Comparison of ENCODE assay signal across 18 cellular contexts in the genomic region with DNA sequence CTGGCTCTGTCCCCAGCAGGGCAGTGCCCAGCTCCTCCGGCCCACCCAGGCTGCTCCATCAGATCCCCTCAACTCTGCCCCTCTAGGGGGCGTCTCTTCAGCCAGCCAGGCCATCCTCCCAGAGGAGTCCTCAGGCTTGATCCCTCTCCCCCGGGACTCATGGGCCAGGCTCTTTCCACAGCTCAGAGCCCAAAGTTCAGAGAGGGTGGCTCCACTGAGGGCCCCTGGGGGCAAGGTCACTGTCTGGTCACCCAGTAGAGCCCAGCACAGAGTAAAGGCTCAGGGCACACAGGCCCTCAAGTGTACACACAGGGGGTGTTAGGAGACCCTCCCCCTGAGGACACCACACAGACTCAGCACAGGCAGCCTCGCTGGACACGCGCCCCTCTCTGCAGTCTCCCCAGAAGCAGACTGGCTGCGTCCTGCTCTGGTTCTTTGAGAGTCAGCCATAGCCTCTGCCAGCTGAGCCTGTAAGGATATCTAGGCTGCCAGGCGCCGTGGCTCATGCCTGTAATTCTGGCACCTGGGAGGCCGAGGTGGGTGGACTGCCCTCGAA.
A peak's percentile ranks its signal among the peaks of the same experiment; 100 is the strongest.
DNase-seq lines count a peak whose midpoint lies in the region; ATAC-seq and TF ChIP-seq lines count a peak whose summit lies in the region.
"Had no signal": no experiment of that assay in that cellular context is flagged by ENCODE, and none has a peak within 500 bp of the region (broad histone marks: within the 10 kb centered on the region; RNA-seq: fewer than 3 reads in every experiment).

No MANE protein-coding gene starts in this region.

- H3K27ac ChIP-seq in A673 (ENCODE audit: low read depth, low read length, poor library complexity, severe bottlenecking) (no peak overlapping the region), GM23338 (ENCODE audit: low read depth) (no peak overlapping the region)
- H3K27ac ChIP-seq: cardiac muscle cell, dorsolateral prefrontal cortex, upper lobe of left lung had no signal

- POLR2A ChIA-PET in A673 (lab: Charles Lee; ENCODE audit: low non-redundant PET), result no interaction called here

- H2AFZ ChIP-seq in GM23338, result no peak overlapping the region

- H3K27me3 Mint-ChIP-seq in GM23338 (ENCODE audit: insufficient read depth, low read depth, poor library complexity) (peaks cover 13% of the 10 kb centered on the region), memory B cell (no peaks in the 10 kb centered on the region), endothelial cell (ENCODE audit: unreplicated experiment) (peaks cover 9% of the 10 kb centered on the region)
- peaks cover 3% of the 10 kb centered on the region for H3K27me3 Mint-ChIP-seq in activated T-helper 17 cell treated with anti-CD3 and anti-CD28 coated beads, Interleukin-2, amount 50 U/mL, for 72 hours
- H3K27me3 Mint-ChIP-seq in activated naive CD4-positive, alpha-beta T cell treated with anti-CD3 and anti-CD28 coated beads for 36 hours (ENCODE audit: low read depth), result no peaks in the 10 kb centered on the region

- H4K20me1 ChIP-seq in GM23338 (replicated peaks; ENCODE audit: insufficient read depth), result no peaks in the 10 kb centered on the region

- no peaks in the 10 kb centered on the region for H3K9me2 ChIP-seq in GM23338 (ENCODE audit: insufficient read depth)

- intact Hi-C loops in A673 (cut with micrococcal nuclease; ENCODE audit: unreplicated experiment), result no loop called here
- intact Hi-C loops in activated naive CD4-positive, alpha-beta T cell treated with anti-CD3 and anti-CD28 coated beads for 36 hours (cut with micrococcal nuclease), result no loop called here

- H3K9me3 Mint-ChIP-seq in GM23338 (no peaks in the 10 kb centered on the region), memory B cell (no peaks in the 10 kb centered on the region), endothelial cell (ENCODE audit: unreplicated experiment) (no peaks in the 10 kb centered on the region)
- no peaks in the 10 kb centered on the region for H3K9me3 Mint-ChIP-seq in activated T-helper 17 cell treated with anti-CD3 and anti-CD28 coated beads, Interleukin-2, amount 50 U/mL, for 72 hours
- no peaks in the 10 kb centered on the region for H3K9me3 Mint-ChIP-seq in activated naive CD4-positive, alpha-beta T cell treated with anti-CD3 and anti-CD28 coated beads for 36 hours
- H3K9me3 Mint-ChIP-seq: CD8-positive, alpha-beta T cell; nephron had no signal

- no peaks in the 10 kb centered on the region for H3K4me1 ChIP-seq in A673 (ENCODE audit: insufficient read depth, low read length, poor library complexity, severe bottlenecking)
- no peaks in the 10 kb centered on the region for H3K4me1 ChIP-seq in GM23338 (ENCODE audit: insufficient read depth)
- H3K4me1 ChIP-seq: upper lobe of left lung had no signal

- no peaks in the 10 kb centered on the region for H3K9me3 ChIP-seq in A673 (ENCODE audit: low read depth, low read length, poor library complexity, severe bottlenecking)
- H3K9me3 ChIP-seq: upper lobe of left lung had no signal

- ATAC-seq in GM23338 (peak; percentile 95), memory B cell (ENCODE audit: low read depth) (peak; percentile 21), GM21367 (IDR thresholded peaks at IDR 0.05; ENCODE audit: unreplicated experiment) (no peak)
- ATAC-seq in activated T-helper 17 cell treated with anti-CD3 and anti-CD28 coated beads, Interleukin-2, amount 50 U/mL, for 72 hours (replicated peaks), result peak; percentile 9
- ATAC-seq: CD8-positive, alpha-beta T cell had no signal

- H3K4me3 Mint-ChIP-seq in GM23338 (no peak overlapping the region), memory B cell (no peak overlapping the region), endothelial cell (ENCODE audit: unreplicated experiment) (no peak overlapping the region)
- no peak overlapping the region for H3K4me3 Mint-ChIP-seq in activated T-helper 17 cell treated with anti-CD3 and anti-CD28 coated beads, Interleukin-2, amount 50 U/mL, for 72 hours
- H3K4me3 Mint-ChIP-seq in activated naive CD4-positive, alpha-beta T cell treated with anti-CD3 and anti-CD28 coated beads for 36 hours, result no peak overlapping the region
- H3K4me3 Mint-ChIP-seq: CD8-positive, alpha-beta T cell; nephron had no signal

- no peak for DNase-seq in A673 (ENCODE audit: low spot score)
- peak; percentile 68 for DNase-seq in GM23338 (ENCODE audit: low spot score)
- no peak for DNase-seq in memory B cell (ENCODE audit: low spot score in 2 of 2)
- no peak for DNase-seq in stimulated activated CD4-positive, alpha-beta T cell treated with anti-CD3 and anti-CD28 coated beads, Interleukin-15, amount 100 ng/mL, for 24 hours
- DNase-seq in activated naive CD4-positive, alpha-beta T cell treated with anti-CD3 and anti-CD28 coated beads for 36 hours, result no peak
- DNase-seq in endothelial cell (ENCODE audit: low spot score), result no peak
- DNase-seq: activated CD4-positive, alpha-beta T cell treated with anti-CD3 and anti-CD28 coated beads, Interleukin-2, amount 50 U/mL, for 1 hour; CD8-positive, alpha-beta T cell; dorsolateral prefrontal cortex; GOT3; NCI-H146; NCI-H2227 treated with DMSO at 0.1 percent for 48 hours; stimulated activated naive CD4-positive, alpha-beta T cell treated with Interleukin-2 at 50 U/mL for 16 hours; upper lobe of left lung had no signal

- no peak overlapping the region for H3K4me2 ChIP-seq in GM23338

- H3F3A ChIP-seq in GM23338 (replicated peaks; ENCODE audit: low read depth), result no peaks in the 10 kb centered on the region

- H3K36me3 Mint-ChIP-seq in GM23338 (ENCODE audit: low read depth), result no peaks in the 10 kb centered on the region
- no peaks in the 10 kb centered on the region for H3K36me3 Mint-ChIP-seq in activated T-helper 17 cell treated with anti-CD3 and anti-CD28 coated beads, Interleukin-2, amount 50 U/mL, for 72 hours (ENCODE audit: low read depth)
- peaks cover 33% of the 10 kb centered on the region for H3K36me3 Mint-ChIP-seq in memory B cell
- H3K36me3 Mint-ChIP-seq in activated naive CD4-positive, alpha-beta T cell treated with anti-CD3 and anti-CD28 coated beads for 36 hours (ENCODE audit: low read depth), result no peaks in the 10 kb centered on the region
- H3K36me3 Mint-ChIP-seq in endothelial cell (ENCODE audit: low read depth, unreplicated experiment), result no peaks in the 10 kb centered on the region
- H3K36me3 Mint-ChIP-seq: CD8-positive, alpha-beta T cell had no signal

- CTCF ChIA-PET in A673 (lab: Charles Lee), result no interaction called here
- CTCF ChIA-PET in activated naive CD4-positive, alpha-beta T cell treated with anti-CD3 and anti-CD28 coated beads for 36 hours (lab: Charles Lee), result no interaction called here

- H3K4me1 Mint-ChIP-seq in GM23338, result peaks cover 4% of the 10 kb centered on the region
- H3K4me1 Mint-ChIP-seq in activated T-helper 17 cell treated with anti-CD3 and anti-CD28 coated beads, Interleukin-2, amount 50 U/mL, for 72 hours, result no peaks in the 10 kb centered on the region
- H3K4me1 Mint-ChIP-seq in memory B cell, result peaks cover 33% of the 10 kb centered on the region
- no peaks in the 10 kb centered on the region for H3K4me1 Mint-ChIP-seq in activated naive CD4-positive, alpha-beta T cell treated with anti-CD3 and anti-CD28 coated beads for 36 hours (ENCODE audit: low read depth)
- no peaks in the 10 kb centered on the region for H3K4me1 Mint-ChIP-seq in endothelial cell (ENCODE audit: unreplicated experiment)
- H3K4me1 Mint-ChIP-seq: nephron had no signal

- H3K27me3 ChIP-seq in A673 (replicated peaks; ENCODE audit: insufficient read depth, low read depth, low read length, poor library complexity) (no peaks in the 10 kb centered on the region), GM23338 (ENCODE audit: insufficient read depth) (no peaks in the 10 kb centered on the region)
- H3K27me3 ChIP-seq: dorsolateral prefrontal cortex, upper lobe of left lung had no signal

- no peak overlapping the region for H3K4me3 ChIP-seq in A673 (ENCODE audit: low read depth, low read length, poor library complexity, severe bottlenecking)
- H3K4me3 ChIP-seq in GM23338, result no peak overlapping the region
- H3K4me3 ChIP-seq: cardiac muscle cell, dorsolateral prefrontal cortex, upper lobe of left lung had no signal

- H3K36me3 ChIP-seq in A673 (ENCODE audit: insufficient read depth, low read length, poor library complexity, severe bottlenecking), result no peaks in the 10 kb centered on the region
- no peaks in the 10 kb centered on the region for H3K36me3 ChIP-seq in GM23338 (ENCODE audit: insufficient read depth)
- H3K36me3 ChIP-seq: cardiac muscle cell, upper lobe of left lung had no signal

- H3K27ac Mint-ChIP-seq in GM23338, result no peak overlapping the region
- H3K27ac Mint-ChIP-seq in activated T-helper 17 cell treated with anti-CD3 and anti-CD28 coated beads, Interleukin-2, amount 50 U/mL, for 72 hours, result peak overlapping the region; percentile 59
- peak overlapping the region; percentile 85 for H3K27ac Mint-ChIP-seq in memory B cell
- no peak overlapping the region for H3K27ac Mint-ChIP-seq in activated naive CD4-positive, alpha-beta T cell treated with anti-CD3 and anti-CD28 coated beads for 36 hours
- no peak overlapping the region for H3K27ac Mint-ChIP-seq in endothelial cell (ENCODE audit: unreplicated experiment)
- H3K27ac Mint-ChIP-seq: CD8-positive, alpha-beta T cell; nephron had no signal

- peak; percentile 36; the same call in 1 of the 2 replicates for TF ChIP-seq CTCF in A673 (conservative IDR thresholded peaks at IDR 0.05; ENCODE audit: low read depth, low read length)
- TF ChIP-seq CTCF in GM23338 (conservative IDR thresholded peaks at IDR 0.05; ENCODE audit: low read depth in 2 of 2), result peak; percentile 59 to 70
- TF ChIP-seq CTCF in endothelial cell (IDR thresholded peaks at IDR 0.05; ENCODE audit: unreplicated experiment), result no peak

- no TSS peak for BruUV-seq in A673 (replicated peaks; lab: Mats Ljungman, UMichigan)

- H3K79me2 ChIP-seq in GM23338 (replicated peaks; ENCODE audit: insufficient read depth), result no peaks in the 10 kb centered on the region

TF ChIP-seq in GM23338, 12 proteins besides CTCF, POLR2A, EP300 and RAD21:
- TF ChIP-seq EZH2phosphoT487 (IDR thresholded peaks at IDR 0.05; ENCODE audit: unreplicated experiment), result no peak

Comparison
In these comparisons a context has a peak if more than half of its experiments do, and no peak if none do; other contexts are left out.
1. H3K27ac Mint-ChIP-seq: peak in activated T-helper 17 cell treated with anti-CD3 and anti-CD28 coated beads, Interleukin-2, amount 50 U/mL, for 72 hours (single experiment) and memory B cell (single experiment); none in GM23338 (single experiment), activated naive CD4-positive, alpha-beta T cell treated with anti-CD3 and anti-CD28 coated beads for 36 hours (single experiment) and endothelial cell (single experiment).